Comparison of ENCODE assay signal across 7 cellular contexts in the genomic region with DNA sequence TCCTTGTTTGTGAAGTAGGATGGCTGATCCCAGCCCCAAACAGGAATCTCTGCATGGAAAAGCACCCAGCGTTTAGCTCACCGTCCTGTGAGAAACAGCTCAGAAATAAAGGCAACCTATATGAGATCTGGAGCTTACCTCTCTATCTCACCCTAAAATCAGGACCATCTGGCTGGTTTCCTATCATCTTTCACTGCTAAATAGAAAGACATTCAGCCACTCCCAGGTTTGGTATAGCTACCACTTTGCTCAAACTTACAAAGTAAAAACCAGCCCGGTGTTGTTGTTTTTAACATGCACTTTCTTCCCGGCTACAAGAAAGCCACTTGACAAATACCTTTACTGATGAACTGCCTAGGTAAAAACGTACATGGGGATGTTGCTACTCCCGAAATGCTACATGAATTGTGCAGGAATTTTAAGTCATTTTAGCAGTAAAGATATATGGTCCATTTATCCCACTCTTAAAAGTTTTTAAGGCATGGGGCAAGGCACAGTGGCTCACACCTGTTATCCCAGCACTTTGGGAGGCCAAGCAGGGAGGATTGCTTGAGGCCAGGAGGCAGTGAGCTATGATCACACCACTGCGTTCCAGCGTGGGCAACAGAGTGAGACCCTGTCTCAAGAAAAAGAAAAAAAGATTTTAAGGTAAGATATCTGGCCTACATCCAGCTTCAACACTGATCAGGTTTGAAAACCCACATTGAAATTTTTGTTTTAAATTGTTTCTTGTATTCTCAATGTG. TPM values are rescaled to one million over a fixed set of nuclear protein-coding genes. Genes with fewer than 3 reads are reported as not detected.
DNase-seq lines count a peak whose midpoint lies in the region; ATAC-seq and TF ChIP-seq lines count a peak whose summit lies in the region.

No MANE protein-coding gene starts in this region.

- DNase-seq in HL-60 (ENCODE audit: low read depth in 1 of 2, low spot score in 1 of 2) (no peak), midbrain (lab: John Stamatoyannopoulos, UW) (no peak)
- no peak for DNase-seq in activated CD4-positive, alpha-beta memory T cell treated with anti-CD3 and anti-CD28 coated beads, Interleukin-2, amount 10 ng/mL, durations not matched to agents 7 days and 5 days
- no peak for DNase-seq in stimulated activated naive CD8-positive, alpha-beta T cell treated with anti-CD3 and anti-CD28 coated beads, Interleukin-15, amount 100 ng/mL, for 72 hours

- H3K9me3 Mint-ChIP-seq in activated CD4-positive, alpha-beta memory T cell treated with anti-CD3 and anti-CD28 coated beads, Interleukin-2, amount 10 ng/mL, durations not matched to agents 7 days and 5 days = no peaks in the 10 kb centered on the region
- no peaks in the 10 kb centered on the region for H3K9me3 Mint-ChIP-seq in stimulated activated naive CD8-positive, alpha-beta T cell treated with anti-CD3 and anti-CD28 coated beads, Interleukin-15, amount 100 ng/mL, for 72 hours

- POLR2A ChIA-PET in activated CD4-positive, alpha-beta memory T cell treated with anti-CD3 and anti-CD28 coated beads, Interleukin-2, amount 10 ng/mL, durations not matched to agents 7 days and 5 days (lab: Charles Lee) = interaction anchor here (1.2 to 2.5 kb wide), 5 partner anchors 10 to 463 kb away, joined by 3 to 12 read pairs (median 5); a partner anchor contains a TSS

- no peaks in the 10 kb centered on the region for H3K9me3 ChIP-seq in iPS-15b (ENCODE audit: control insufficient read depth, insufficient read depth, low read length)

- H3K27ac Mint-ChIP-seq in activated CD4-positive, alpha-beta memory T cell treated with anti-CD3 and anti-CD28 coated beads, Interleukin-2, amount 10 ng/mL, durations not matched to agents 7 days and 5 days = peak overlapping the region; percentile 95
- H3K27ac Mint-ChIP-seq in stimulated activated naive CD8-positive, alpha-beta T cell treated with anti-CD3 and anti-CD28 coated beads, Interleukin-15, amount 100 ng/mL, for 72 hours = no peak overlapping the region

- H3K4me1 ChIP-seq in iPS-15b (ENCODE audit: control insufficient read depth, insufficient read depth, low read length) = peaks cover 16% of the 10 kb centered on the region

- H3K36me3 ChIP-seq in iPS-15b (ENCODE audit: control insufficient read depth, insufficient read depth, low read length) = peaks cover 9% of the 10 kb centered on the region

- TF ChIP-seq CTCF in HL-60 (IDR thresholded peaks at IDR 0.05; ENCODE audit: insufficient read depth, low read length) = no peak

- CTCF ChIA-PET in activated CD4-positive, alpha-beta memory T cell treated with anti-CD3 and anti-CD28 coated beads, Interleukin-2, amount 10 ng/mL, durations not matched to agents 7 days and 5 days (lab: Charles Lee) = interaction anchor here (1.0 to 2.1 kb wide), 3 partner anchors 16 to 152 kb away, joined by 3 to 9 read pairs (median 3); partner anchors contain the start of gene METTL14

- peak overlapping the region; percentile 96 for H3K4me3 Mint-ChIP-seq in activated CD4-positive, alpha-beta memory T cell treated with anti-CD3 and anti-CD28 coated beads, Interleukin-2, amount 10 ng/mL, durations not matched to agents 7 days and 5 days
- peak overlapping the region; percentile 89 to 98 for H3K4me3 Mint-ChIP-seq in stimulated activated naive CD8-positive, alpha-beta T cell treated with anti-CD3 and anti-CD28 coated beads, Interleukin-15, amount 100 ng/mL, for 72 hours

- peak overlapping the region; percentile 80 for H3K27ac ChIP-seq in HL-60 (replicated peaks)

- peak overlapping the region; percentile 94 for H3K4me3 ChIP-seq in HL-60 (replicated peaks; ENCODE audit: insufficient read depth, low read length)
- H3K4me3 ChIP-seq in iPS-15b (ENCODE audit: low read depth, low read length) = peak overlapping the region; percentile 95

- no peak for ATAC-seq in stimulated activated naive CD8-positive, alpha-beta T cell treated with anti-CD3 and anti-CD28 coated beads, Interleukin-15, amount 100 ng/mL, for 72 hours
- no peak for ATAC-seq in HG03025 (IDR thresholded peaks at IDR 0.05; ENCODE audit: low FRiP score, unreplicated experiment)
- ATAC-seq in GM18858 (IDR thresholded peaks at IDR 0.05; ENCODE audit: unreplicated experiment) = no peak

- H3K9ac ChIP-seq in iPS-15b (ENCODE audit: low read depth, low read length) = peak overlapping the region; percentile 84

- H3K36me3 Mint-ChIP-seq in activated CD4-positive, alpha-beta memory T cell treated with anti-CD3 and anti-CD28 coated beads, Interleukin-2, amount 10 ng/mL, durations not matched to agents 7 days and 5 days (ENCODE audit: low read depth) = peaks cover 27% of the 10 kb centered on the region

- H3K27me3 ChIP-seq in HL-60 (ENCODE audit: insufficient read depth, poor library complexity, severe bottlenecking) (no peaks in the 10 kb centered on the region), iPS-15b (ENCODE audit: control insufficient read depth, insufficient read depth, low read length) (no peaks in the 10 kb centered on the region)

- H3K4me1 Mint-ChIP-seq in activated CD4-positive, alpha-beta memory T cell treated with anti-CD3 and anti-CD28 coated beads, Interleukin-2, amount 10 ng/mL, durations not matched to agents 7 days and 5 days = peaks cover 32% of the 10 kb centered on the region
- peaks cover 6% of the 10 kb centered on the region for H3K4me1 Mint-ChIP-seq in stimulated activated naive CD8-positive, alpha-beta T cell treated with anti-CD3 and anti-CD28 coated beads, Interleukin-15, amount 100 ng/mL, for 72 hours

- H3K27me3 Mint-ChIP-seq in activated CD4-positive, alpha-beta memory T cell treated with anti-CD3 and anti-CD28 coated beads, Interleukin-2, amount 10 ng/mL, durations not matched to agents 7 days and 5 days = peaks cover 9% of the 10 kb centered on the region
- no peaks in the 10 kb centered on the region for H3K27me3 Mint-ChIP-seq in stimulated activated naive CD8-positive, alpha-beta T cell treated with anti-CD3 and anti-CD28 coated beads, Interleukin-15, amount 100 ng/mL, for 72 hours

RNA-seq across cellular contexts. Expression of gene SEC24D, which starts 1.0 kb away (rescaled TPM):
- 10 to 100 TPM; 59.9 to 62.8 TPM for total RNA-seq in activated CD4-positive, alpha-beta memory T cell treated with anti-CD3 and anti-CD28 coated beads, Interleukin-2, amount 10 ng/mL, durations not matched to agents 7 days and 5 days

RNA-seq across cellular contexts. Expression of gene SYNPO2, which starts 51.7 kb away (rescaled TPM):
- under 1 TPM; 0.50 to 0.63 TPM for total RNA-seq in activated CD4-positive, alpha-beta memory T cell treated with anti-CD3 and anti-CD28 coated beads, Interleukin-2, amount 10 ng/mL, durations not matched to agents 7 days and 5 days
